In the genomic region with DNA sequence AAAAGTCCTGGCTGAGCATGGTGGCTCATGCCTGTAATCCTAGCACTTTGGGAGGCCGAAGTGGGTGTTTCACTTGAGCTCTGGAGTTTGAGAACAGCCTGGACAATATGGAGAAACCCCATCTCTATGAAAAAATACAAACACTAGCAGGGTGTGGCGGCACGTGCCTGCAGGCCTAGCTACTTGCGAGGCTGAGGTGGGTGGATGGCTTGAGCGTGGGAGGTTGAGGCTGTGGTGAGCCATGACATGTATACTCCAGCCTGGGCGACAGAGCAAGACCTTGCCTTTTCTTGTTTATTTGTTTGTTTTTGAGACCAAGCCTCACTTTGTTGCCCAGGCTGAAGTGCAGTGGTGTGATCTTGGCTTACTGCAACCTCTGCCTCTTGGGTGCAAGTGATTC, we compare ENCODE assay signal across 3 cellular contexts.
TF ChIP-seq lines count a peak whose summit lies in the region.

No MANE protein-coding gene starts in this region.

TF ChIP-seq in K562, 482 proteins besides CTCF, POLR2A, EP300 and RAD21 (continues in another document):
- TF ChIP-seq TRIM24 (IDR thresholded peaks at IDR 0.05) (no peak), DIDO1 (tag; IDR thresholded peaks at IDR 0.05; ENCODE audit: low read depth) (no peak), MAX (CRISPR knock-in tag; IDR thresholded peaks at IDR 0.05) (peak; percentile 37; the same call in 1 of the 2 replicates), ZNF274 (IDR thresholded peaks at IDR 0.05; ENCODE audit: borderline replicate concordance, low read depth, low read length) (no peak), EGR1 (conservative IDR thresholded peaks at IDR 0.05) (peak; percentile 70), CHAMP1 (IDR thresholded peaks at IDR 0.05) (no peak), L3MBTL2 (IDR thresholded peaks at IDR 0.05) (peak; percentile 74), ZNF778 (CRISPR knock-in tag; IDR thresholded peaks at IDR 0.05) (no peak), CAMTA2 (CRISPR knock-in tag; conservative IDR thresholded peaks at IDR 0.05) (no peak)
- TF ChIP-seq, protein P1, sequence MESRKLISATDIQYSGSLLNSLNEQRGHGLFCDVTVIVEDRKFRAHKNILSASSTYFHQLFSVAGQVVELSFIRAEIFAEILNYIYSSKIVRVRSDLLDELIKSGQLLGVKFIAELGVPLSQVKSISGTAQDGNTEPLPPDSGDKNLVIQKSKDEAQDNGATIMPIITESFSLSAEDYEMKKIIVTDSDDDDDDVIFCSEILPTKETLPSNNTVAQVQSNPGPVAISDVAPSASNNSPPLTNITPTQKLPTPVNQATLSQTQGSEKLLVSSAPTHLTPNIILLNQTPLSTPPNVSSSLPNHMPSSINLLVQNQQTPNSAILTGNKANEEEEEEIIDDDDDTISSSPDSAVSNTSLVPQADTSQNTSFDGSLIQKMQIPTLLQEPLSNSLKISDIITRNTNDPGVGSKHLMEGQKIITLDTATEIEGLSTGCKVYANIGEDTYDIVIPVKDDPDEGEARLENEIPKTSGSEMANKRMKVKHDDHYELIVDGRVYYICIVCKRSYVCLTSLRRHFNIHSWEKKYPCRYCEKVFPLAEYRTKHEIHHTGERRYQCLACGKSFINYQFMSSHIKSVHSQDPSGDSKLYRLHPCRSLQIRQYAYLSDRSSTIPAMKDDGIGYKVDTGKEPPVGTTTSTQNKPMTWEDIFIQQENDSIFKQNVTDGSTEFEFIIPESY (CRISPR knock-in tag; IDR thresholded peaks at IDR 0.05), result no peak

TF ChIP-seq in H1, 55 proteins besides CTCF, POLR2A, EP300 and RAD21:
- TF ChIP-seq KDM5A (IDR thresholded peaks at IDR 0.05; ENCODE audit: low read length) (no peak), KDM4A (IDR thresholded peaks at IDR 0.05; ENCODE audit: low read depth, low read length, severe bottlenecking) (no peak), RXRA (IDR thresholded peaks at IDR 0.05; ENCODE audit: insufficient read depth, low read depth, low read length) (no peak), GTF2F1 (IDR thresholded peaks at IDR 0.05; ENCODE audit: borderline replicate concordance, low read depth, low read length) (no peak), POLR2AphosphoS5 (IDR thresholded peaks at IDR 0.05; ENCODE audit: low read depth, low read length) (no peak), CBX8 (IDR thresholded peaks at IDR 0.05; ENCODE audit: borderline replicate concordance, low read depth, low read length) (no peak), CBX5 (IDR thresholded peaks at IDR 0.05; ENCODE audit: low read depth, low read length) (no peak), BACH1 (IDR thresholded peaks at IDR 0.05; ENCODE audit: low read length) (no peak), HDAC2 (IDR thresholded peaks at IDR 0.05; ENCODE audit: borderline replicate concordance in 1 of 2, low read depth in 2 of 2, low read length in 2 of 2) (no peak), SP1 (IDR thresholded peaks at IDR 0.05; ENCODE audit: low read depth, low read length) (no peak), TCF12 (IDR thresholded peaks at IDR 0.05; ENCODE audit: low read depth, low read length) (no peak), BRCA1 (IDR thresholded peaks at IDR 0.05; ENCODE audit: low read depth, low read length) (no peak), TAF7 (optimal IDR thresholded peaks at IDR 0.05; ENCODE audit: borderline replicate concordance, low read depth, low read length) (no peak), TEAD4 (IDR thresholded peaks at IDR 0.05; ENCODE audit: low read depth, low read length) (no peak), SIN3A (conservative IDR thresholded peaks at IDR 0.05 in 1 of 2, IDR thresholded peaks at IDR 0.05 in 1 of 2; ENCODE audit: low read depth in 1 of 2, low read length in 2 of 2) (no peak), SUZ12 (IDR thresholded peaks at IDR 0.05; ENCODE audit: low read length) (no peak), SP2 (IDR thresholded peaks at IDR 0.05; ENCODE audit: low read length) (no peak)

TF ChIP-seq in GM23338, 12 proteins besides CTCF, POLR2A, EP300 and RAD21:
- TF ChIP-seq ZNF462 (CRISPR knock-in tag; IDR thresholded peaks at IDR 0.05) (no peak), NANOG (IDR thresholded peaks at IDR 0.05; ENCODE audit: borderline replicate concordance) (no peak), JUNB (IDR thresholded peaks at IDR 0.05; ENCODE audit: unreplicated experiment) (no peak), ZNF331 (CRISPR knock-in tag; IDR thresholded peaks at IDR 0.05; ENCODE audit: low read depth) (no peak), EZH2 (IDR thresholded peaks at IDR 0.05; ENCODE audit: low read depth, unreplicated experiment) (no peak), EZH2phosphoT487 (IDR thresholded peaks at IDR 0.05; ENCODE audit: unreplicated experiment) (no peak), STAT1 (IDR thresholded peaks at IDR 0.05; ENCODE audit: unreplicated experiment) (no peak)
